In the genomic region with DNA sequence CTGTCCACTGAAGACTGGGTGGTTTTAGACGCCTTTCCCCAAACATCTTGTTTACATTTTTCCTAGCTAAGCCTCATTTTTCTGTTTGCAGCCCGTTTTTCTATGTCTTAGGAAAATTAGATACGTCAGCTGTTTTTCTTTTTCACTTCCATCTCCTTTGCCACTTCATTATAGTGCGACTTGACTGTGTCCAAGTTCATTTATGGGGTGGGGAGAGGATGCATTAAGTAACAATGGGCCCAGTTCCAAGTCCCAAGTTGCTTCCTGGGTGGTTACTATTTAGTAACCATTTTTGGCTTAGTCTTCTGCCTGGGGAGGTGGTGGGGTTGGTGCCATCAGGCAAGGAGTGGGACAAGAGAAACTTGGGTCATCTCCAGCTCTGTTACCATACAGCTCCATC, we compare ENCODE assay signal across 19 cellular contexts.
A peak's percentile ranks its signal among the peaks of the same experiment; 100 is the strongest.
DNase-seq lines count a peak whose midpoint lies in the region; ATAC-seq and TF ChIP-seq lines count a peak whose summit lies in the region.
"Had no signal": no experiment of that assay in that cellular context is flagged by ENCODE, and none has a peak within 500 bp of the region (broad histone marks: within the 10 kb centered on the region; RNA-seq: fewer than 3 reads in every experiment).

No MANE protein-coding gene starts in this region.

- H3F3A ChIP-seq in GM23248 (ENCODE audit: insufficient read depth) = peaks cover 22% of the 10 kb centered on the region

- no peak for TF ChIP-seq EP300 in gastroesophageal sphincter (IDR thresholded peaks at IDR 0.05)

- no peaks in the 10 kb centered on the region for H3K27me3 ChIP-seq in GM23248 (replicated peaks; ENCODE audit: insufficient read depth)
- H3K27me3 ChIP-seq in adipocyte (replicated peaks; ENCODE audit: control insufficient read depth, insufficient read depth, low read length) = no peaks in the 10 kb centered on the region
- H3K27me3 ChIP-seq in gastroesophageal sphincter = peaks cover 22% of the 10 kb centered on the region
- H3K27me3 ChIP-seq: colonic mucosa, tibial artery had no signal

- in situ Hi-C loops in GM23248 (cut with MboI) = no loop called here

- no peaks in the 10 kb centered on the region for H3K9me2 ChIP-seq in GM23248 (ENCODE audit: insufficient read depth)

- intact Hi-C loops in sciatic nerve (cut with DNase I) = no loop called here

- 51 to 58% methylated on average over 4 of the region's 4 CpGs for WGBS in GM23248 (ENCODE audit: low coverage in 1 of 2, low lambda C conversion rate in 2 of 2, missing lambda C conversion rate in 2 of 2), 2 experiments
- 45 to 72% methylated on average over 3 to 4 of the region's 4 CpGs for WGBS in gastroesophageal sphincter (ENCODE audit: low coverage in 1 of 2), 2 donors

- no peaks in the 10 kb centered on the region for H4K20me1 ChIP-seq in GM23248 (ENCODE audit: insufficient read depth)

- H3K4me3 ChIP-seq in GM23248 (no peak overlapping the region), adipocyte (ENCODE audit: low read length) (peak overlapping the region; percentile 9), gastroesophageal sphincter (no peak overlapping the region)
- H3K4me3 ChIP-seq: colonic mucosa, PC-9, SK-N-MC, tibial artery had no signal

- peak overlapping the region; percentile 7 for H3K4me2 ChIP-seq in GM23248 (ENCODE audit: unreplicated experiment)
- H3K4me2 ChIP-seq: PC-9 had no signal

- no peak overlapping the region for H3K27ac ChIP-seq in GM23248
- H3K27ac ChIP-seq in gastroesophageal sphincter = no peak overlapping the region
- H3K27ac ChIP-seq: colonic mucosa, PC-9, SK-N-MC, tibial artery had no signal

- TF ChIP-seq POLR2A in gastroesophageal sphincter (IDR thresholded peaks at IDR 0.05) (no peak), GM18505 (IDR thresholded peaks at IDR 0.05; ENCODE audit: borderline replicate concordance, extremely low read depth, insufficient read depth, insufficient read length) (no peak)

- H3K4me1 ChIP-seq in GM23248 (ENCODE audit: insufficient read depth) (peaks cover 45% of the 10 kb centered on the region), adipocyte (ENCODE audit: control insufficient read depth, insufficient read depth, low read length) (peaks cover 20% of the 10 kb centered on the region), gastroesophageal sphincter (peaks cover 0 to 8% (median 0%) of the 10 kb centered on the region in 3 donors)
- H3K4me1 ChIP-seq: colonic mucosa, tibial artery had no signal

- peak; percentile 18 for DNase-seq in GM23248
- DNase-seq in adipocyte (ENCODE audit: low read depth) = no peak
- DNase-seq in sciatic nerve (ENCODE audit: low spot score) = no peak
- no peak for DNase-seq in CD1c-positive myeloid dendritic cell (ENCODE audit: extremely low spot score)
- DNase-seq in foreskin melanocyte = no peak
- DNase-seq: activated CD4-positive, alpha-beta T cell treated with anti-CD3 and anti-CD28 coated beads, Interleukin-2, amount 50 U/mL, for 48 hours; activated naive CD4-positive, alpha-beta T cell treated with Interleukin-2 at 50 U/mL for 16 hours; colonic mucosa; HCEC 1CT; NCI-H1694; NCI-H2227 treated with DMSO at 0.1 percent for 48 hours; PC-9; retina had no signal

- H3K36me3 ChIP-seq in GM23248 (ENCODE audit: low read depth) (no peaks in the 10 kb centered on the region), adipocyte (ENCODE audit: control insufficient read depth, insufficient read depth, low read length, severe bottlenecking) (no peaks in the 10 kb centered on the region), gastroesophageal sphincter (no peaks in the 10 kb centered on the region)
- H3K36me3 ChIP-seq: colonic mucosa, tibial artery had no signal

- H3K79me2 ChIP-seq in GM23248 (ENCODE audit: insufficient read depth) = 0 out of 2 replicates have a peak, but pooled peaks cover 7% of the 10 kb centered on the region

- peak; percentile 38 for ATAC-seq in gastroesophageal sphincter
- ATAC-seq in sciatic nerve = peak; percentile 67
- no peak for ATAC-seq in GM18505 (IDR thresholded peaks at IDR 0.05; ENCODE audit: unreplicated experiment)
- no peak for ATAC-seq in HG02970 (IDR thresholded peaks at IDR 0.05; ENCODE audit: low FRiP score, unreplicated experiment)
- ATAC-seq: stimulated activated memory B cell treated with anti-CD40 and anti-IgM and Interleukin-4, amounts not matched to agents 10 μg/mL and 1 μg/mL and 100 μg/mL, for 72 hours had no signal

- no peak overlapping the region for H3K9ac ChIP-seq in GM23248
- H3K9ac ChIP-seq in adipocyte (ENCODE audit: low read length) = peak overlapping the region; percentile 26

- TF ChIP-seq CTCF in gastroesophageal sphincter (IDR thresholded peaks at IDR 0.05) = no peak

- H2AFZ ChIP-seq in GM23248 = no peak overlapping the region
- H2AFZ ChIP-seq: PC-9 had no signal

- H3K9me3 ChIP-seq in GM23248 (ENCODE audit: low read depth) (no peaks in the 10 kb centered on the region), adipocyte (ENCODE audit: control insufficient read depth, low read length) (no peaks in the 10 kb centered on the region), gastroesophageal sphincter (no peaks in the 10 kb centered on the region)
- H3K9me3 ChIP-seq: colonic mucosa, tibial artery had no signal

Comparison
In these comparisons a context has a peak if more than half of its experiments do, and no peak if none do; other contexts are left out.
1. ATAC-seq: peak in gastroesophageal sphincter (single experiment) and sciatic nerve (single experiment); none in GM18505 (single experiment) and HG02970 (single experiment).